8 cellular contexts compared by ENCODE assay signal in the genomic region with DNA sequence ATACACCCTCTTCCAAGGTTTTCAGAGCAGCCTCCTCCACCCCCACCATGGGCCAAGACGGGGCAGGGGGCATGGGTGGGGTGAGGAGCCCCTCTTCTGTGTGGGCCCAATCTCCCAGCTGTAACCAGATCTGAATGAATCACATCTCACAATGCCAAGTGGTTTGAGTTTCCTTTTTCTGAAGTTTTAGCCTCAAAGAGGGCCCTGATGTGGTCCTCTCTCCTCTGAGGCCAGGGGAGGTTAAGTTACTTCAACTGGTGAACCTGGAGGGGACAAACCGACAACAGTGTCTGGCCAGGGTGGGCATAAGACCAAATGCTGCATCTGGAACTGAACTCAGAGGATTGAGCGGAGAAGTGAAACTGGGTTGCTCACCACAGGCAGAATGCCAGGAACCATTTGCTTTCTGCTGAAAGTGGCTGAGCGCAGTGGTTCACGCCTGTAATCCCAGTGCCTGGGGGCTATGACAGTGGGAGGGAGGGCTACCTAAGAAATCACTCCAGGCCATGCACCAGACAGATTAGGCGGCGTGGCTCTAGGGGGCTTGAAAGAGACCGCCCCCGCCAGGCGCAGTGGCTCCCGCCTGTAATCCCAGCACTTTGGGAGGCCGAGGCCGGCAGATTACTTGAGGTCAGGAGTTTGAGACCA. TPM values are rescaled to one million over a fixed set of nuclear protein-coding genes. Genes with fewer than 3 reads are reported as not detected.
DNase-seq lines count a peak whose midpoint lies in the region; ATAC-seq lines count a peak whose summit lies in the region.

No MANE protein-coding gene starts in this region.

- no peaks in the 10 kb centered on the region for H3K36me3 Mint-ChIP-seq in activated T-helper 2 cell treated with anti-CD3 and anti-CD28 coated beads, Interferon-gamma antibody, Interleukin-2, Interleukin-4, amounts not matched to agents 10 μg/mL and 5 μg/mL and 100 μg/mL, durations not matched to agents 14 hours and 24 hours and 36 hours (ENCODE audit: low read depth)
- H3K36me3 Mint-ChIP-seq in stimulated activated effector memory CD8-positive, alpha-beta T cell treated with anti-CD3 and anti-CD28 coated beads, Interleukin-12 subunit alpha, Interleukin-12 subunit beta, amount 100 ng/mL, for 72 hours = no peaks in the 10 kb centered on the region

- H3K27me3 Mint-ChIP-seq in activated T-helper 2 cell treated with anti-CD3 and anti-CD28 coated beads, Interferon-gamma antibody, Interleukin-2, Interleukin-4, amounts not matched to agents 10 μg/mL and 5 μg/mL and 100 μg/mL, durations not matched to agents 14 hours and 24 hours and 36 hours (ENCODE audit: low read depth) = peaks cover 19% of the 10 kb centered on the region

- peak overlapping the region; percentile 96 for H3K27ac Mint-ChIP-seq in activated T-helper 2 cell treated with anti-CD3 and anti-CD28 coated beads, Interferon-gamma antibody, Interleukin-2, Interleukin-4, amounts not matched to agents 10 μg/mL and 5 μg/mL and 100 μg/mL, durations not matched to agents 14 hours and 24 hours and 36 hours
- H3K27ac Mint-ChIP-seq in stimulated activated effector memory CD8-positive, alpha-beta T cell treated with anti-CD3 and anti-CD28 coated beads, Interleukin-12 subunit alpha, Interleukin-12 subunit beta, amount 100 ng/mL, for 72 hours = peak overlapping the region; percentile 96

- peak; percentile 10 for DNase-seq in stimulated activated CD4-positive, alpha-beta T cell treated with anti-CD3 and anti-CD28 coated beads, Interleukin-1b, Interleukin-23, amount 100 ng/mL, for 48 hours
- DNase-seq in stimulated activated CD4-positive, alpha-beta T cell treated with anti-CD3 and anti-CD28 coated beads, Interleukin-2, amount 100 ng/mL, for 48 hours = no peak
- no peak for DNase-seq in activated T-helper 2 cell treated with anti-CD3 and anti-CD28 coated beads, Interferon-gamma antibody, Interleukin-2, Interleukin-4, amounts not matched to agents 10 μg/mL and 5 μg/mL and 100 μg/mL, durations not matched to agents 14 hours and 24 hours and 36 hours (ENCODE audit: low spot score)
- DNase-seq in left ventricle myocardium superior (peak; percentile 39), NCI-H510A treated with DMSO at 0.1 percent for 48 hours (lab: John Stamatoyannopoulos, UW) (no peak), SHP77 treated with DMSO at 0.1 percent for 48 hours (lab: John Stamatoyannopoulos, UW) (no peak)
- no peak for DNase-seq in stimulated activated effector memory CD8-positive, alpha-beta T cell treated with anti-CD3 and anti-CD28 coated beads, Interleukin-12 subunit alpha, Interleukin-12 subunit beta, amount 100 ng/mL, for 72 hours (ENCODE audit: low spot score in 2 of 2)

- H3K4me1 Mint-ChIP-seq in activated T-helper 2 cell treated with anti-CD3 and anti-CD28 coated beads, Interferon-gamma antibody, Interleukin-2, Interleukin-4, amounts not matched to agents 10 μg/mL and 5 μg/mL and 100 μg/mL, durations not matched to agents 14 hours and 24 hours and 36 hours (ENCODE audit: low read depth) = peaks cover 21% of the 10 kb centered on the region
- H3K4me1 Mint-ChIP-seq in stimulated activated effector memory CD8-positive, alpha-beta T cell treated with anti-CD3 and anti-CD28 coated beads, Interleukin-12 subunit alpha, Interleukin-12 subunit beta, amount 100 ng/mL, for 72 hours = peaks cover 22% of the 10 kb centered on the region

- ATAC-seq in left ventricle myocardium superior (peak; percentile 83), GM19324 (IDR thresholded peaks at IDR 0.05; ENCODE audit: low FRiP score, unreplicated experiment) (no peak)
- ATAC-seq in stimulated activated effector memory CD8-positive, alpha-beta T cell treated with anti-CD3 and anti-CD28 coated beads, Interleukin-12 subunit alpha, Interleukin-12 subunit beta, amount 100 ng/mL, for 72 hours = no peak

- H3K4me3 Mint-ChIP-seq in activated T-helper 2 cell treated with anti-CD3 and anti-CD28 coated beads, Interferon-gamma antibody, Interleukin-2, Interleukin-4, amounts not matched to agents 10 μg/mL and 5 μg/mL and 100 μg/mL, durations not matched to agents 14 hours and 24 hours and 36 hours (ENCODE audit: low read depth) = peak overlapping the region; percentile 82
- H3K4me3 Mint-ChIP-seq in stimulated activated effector memory CD8-positive, alpha-beta T cell treated with anti-CD3 and anti-CD28 coated beads, Interleukin-12 subunit alpha, Interleukin-12 subunit beta, amount 100 ng/mL, for 72 hours = peak overlapping the region; percentile 62

- H3K9me3 Mint-ChIP-seq in activated T-helper 2 cell treated with anti-CD3 and anti-CD28 coated beads, Interferon-gamma antibody, Interleukin-2, Interleukin-4, amounts not matched to agents 10 μg/mL and 5 μg/mL and 100 μg/mL, durations not matched to agents 14 hours and 24 hours and 36 hours = peaks cover 4% of the 10 kb centered on the region
- peaks cover 3% of the 10 kb centered on the region for H3K9me3 Mint-ChIP-seq in stimulated activated effector memory CD8-positive, alpha-beta T cell treated with anti-CD3 and anti-CD28 coated beads, Interleukin-12 subunit alpha, Interleukin-12 subunit beta, amount 100 ng/mL, for 72 hours

- intact Hi-C loops in activated T-helper 2 cell treated with anti-CD3 and anti-CD28 coated beads, Interferon-gamma antibody, Interleukin-2, Interleukin-4, amounts not matched to agents 10 μg/mL and 5 μg/mL and 100 μg/mL, durations not matched to agents 14 hours and 24 hours and 36 hours (cut with micrococcal nuclease) = loop anchor here (1.0 to 5.0 kb wide), 3 partner anchors 32 to 65 kb away; a partner anchor contains a TSS
- intact Hi-C loops in left ventricle myocardium superior (cut with micrococcal nuclease) = no loop called here

RNA-seq across cellular contexts. Expression of a gene that starts 15.4 kb away (rescaled TPM):
- not detected in 2 replicates for total RNA-seq in activated T-helper 2 cell treated with anti-CD3 and anti-CD28 coated beads, Interferon-gamma antibody, Interleukin-2, Interleukin-4, amounts not matched to agents 10 μg/mL and 5 μg/mL and 100 μg/mL, durations not matched to agents 14 hours and 24 hours and 36 hours
- not detected for total RNA-seq in left ventricle myocardium superior

RNA-seq across cellular contexts. Expression of a gene that starts 30.5 kb away (rescaled TPM):
- 19.9 and 21.2 TPM in 2 replicates for total RNA-seq in activated T-helper 2 cell treated with anti-CD3 and anti-CD28 coated beads, Interferon-gamma antibody, Interleukin-2, Interleukin-4, amounts not matched to agents 10 μg/mL and 5 μg/mL and 100 μg/mL, durations not matched to agents 14 hours and 24 hours and 36 hours
- total RNA-seq in left ventricle myocardium superior = 5.1 TPM

RNA-seq across cellular contexts. Expression of a gene that starts 54.3 kb away (rescaled TPM):
- total RNA-seq in activated T-helper 2 cell treated with anti-CD3 and anti-CD28 coated beads, Interferon-gamma antibody, Interleukin-2, Interleukin-4, amounts not matched to agents 10 μg/mL and 5 μg/mL and 100 μg/mL, durations not matched to agents 14 hours and 24 hours and 36 hours = 69.1 and 73.1 TPM in 2 replicates
- total RNA-seq in left ventricle myocardium superior = 17.9 TPM

Comparison
In these comparisons a context has a peak if more than half of its experiments do, and no peak if none do; other contexts are left out.
1. DNase-seq: peak in stimulated activated CD4-positive, alpha-beta T cell treated with anti-CD3 and anti-CD28 coated beads, Interleukin-1b, Interleukin-23, amount 100 ng/mL, for 48 hours (single experiment) and left ventricle myocardium superior (single experiment); none in stimulated activated CD4-positive, alpha-beta T cell treated with anti-CD3 and anti-CD28 coated beads, Interleukin-2, amount 100 ng/mL, for 48 hours (0 of 2), activated T-helper 2 cell treated with anti-CD3 and anti-CD28 coated beads, Interferon-gamma antibody, Interleukin-2, Interleukin-4, amounts not matched to agents 10 μg/mL and 5 μg/mL and 100 μg/mL, durations not matched to agents 14 hours and 24 hours and 36 hours (single experiment), stimulated activated effector memory CD8-positive, alpha-beta T cell treated with anti-CD3 and anti-CD28 coated beads, Interleukin-12 subunit alpha, Interleukin-12 subunit beta, amount 100 ng/mL, for 72 hours (0 of 2), NCI-H510A treated with DMSO at 0.1 percent for 48 hours (single experiment) and SHP77 treated with DMSO at 0.1 percent for 48 hours (single experiment).